Comparison of ENCODE assay signal across 13 cellular contexts in genomic region chr19:43416951-43417623, GRCh38.
"Had no signal": no experiment of that assay in that cellular context is flagged by ENCODE, and none has a peak within 500 bp of the region (broad histone marks: within the 10 kb centered on the region; RNA-seq: fewer than 3 reads in every experiment).

No MANE protein-coding gene starts in this region.

- H3K4me1 ChIP-seq: stomach had no signal

- H3K27me3 ChIP-seq: stomach had no signal

- H3K9me3 ChIP-seq: stomach, thoracic aorta had no signal

- FAIRE-seq: urothelium cell line had no signal

- H3K4me3 ChIP-seq: stomach, thoracic aorta had no signal

- H3K27ac ChIP-seq: stomach, thoracic aorta had no signal

- DNase-seq: activated CD4-positive, alpha-beta T cell treated with anti-CD3 and anti-CD28 coated beads for 1 hour; activated CD4-positive, alpha-beta T cell treated with anti-CD3 and anti-CD28 coated beads, Interleukin-2, amount 50 U/mL, for 48 hours; activated CD8-positive, alpha-beta memory T cell treated with anti-CD3 and anti-CD28 coated beads, Interleukin-2, amount 10 ng/mL, durations not matched to agents 7 days and 5 days; activated effector memory CD4-positive, alpha-beta T cell treated with Interleukin-2 at 50 U/mL for 16 hours; activated T-cell treated with anti-CD3 and anti-CD28 coated beads, Interleukin-2, amount 50 U/mL, for 24 hours; caudate nucleus; effector memory CD8-positive, alpha-beta T cell; left cardiac atrium; stimulated activated CD4-positive, alpha-beta T cell treated with anti-CD3 and anti-CD28 coated beads, Interleukin-4, amount 100 ng/mL, for 24 hours; T-helper 2 cell had no signal

- H3K36me3 ChIP-seq: stomach, thoracic aorta had no signal
